Comparison of ENCODE assay signal across 9 cellular contexts in the genomic region with DNA sequence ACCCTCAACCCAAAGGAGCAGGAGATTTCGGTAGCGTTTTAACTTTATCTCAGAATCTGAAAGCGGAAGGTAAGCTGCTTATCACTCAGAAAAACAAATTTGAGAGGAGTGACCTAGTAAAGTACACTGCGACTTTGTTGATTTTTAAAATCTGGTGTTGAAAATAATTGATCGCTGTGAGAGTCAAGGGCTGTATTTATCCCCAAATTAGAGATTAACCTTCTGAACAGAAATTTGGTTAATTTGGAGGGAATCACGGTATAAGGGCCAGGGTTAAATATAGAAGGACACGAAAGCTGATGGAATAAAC. TPM values are rescaled to one million over a fixed set of nuclear protein-coding genes. Genes with fewer than 3 reads are reported as not detected.
A peak's percentile ranks its signal among the peaks of the same experiment; 100 is the strongest.
DNase-seq lines count a peak whose midpoint lies in the region; TF ChIP-seq lines count a peak whose summit lies in the region.
"Had no signal": no experiment of that assay in that cellular context is flagged by ENCODE, and none has a peak within 500 bp of the region (broad histone marks: within the 10 kb centered on the region; RNA-seq: fewer than 3 reads in every experiment).

No MANE protein-coding gene starts in this region.

- CTCF ChIA-PET in HEK293T (lab: Yijun Ruan, JAX): no interaction called here

- no peaks in the 10 kb centered on the region for H3K36me3 Mint-ChIP-seq in activated naive CD8-positive, alpha-beta T cell

- POLR2A ChIA-PET in HEK293T (lab: Yijun Ruan, JAX): no interaction called here

- H3K36me3 ChIP-seq in H7 (replicated peaks; ENCODE audit: control insufficient read depth, insufficient read depth, low read length): no peaks in the 10 kb centered on the region
- no peaks in the 10 kb centered on the region for H3K36me3 ChIP-seq in iPS DF 6.9 (ENCODE audit: control insufficient read depth, insufficient read depth, low read length)

- no peak overlapping the region for H3K27ac Mint-ChIP-seq in activated naive CD8-positive, alpha-beta T cell

- H3K9me3 Mint-ChIP-seq in activated naive CD8-positive, alpha-beta T cell (ENCODE audit: low read depth): no peaks in the 10 kb centered on the region

- H3K4me1 Mint-ChIP-seq in activated naive CD8-positive, alpha-beta T cell (ENCODE audit: low read depth): peaks cover 7% of the 10 kb centered on the region

- no CpG with 5 or more reads among the region's 7 CpGs for WGBS in iPS DF 6.9 (ENCODE audit: insufficient coverage, insufficient read length)

- no peak overlapping the region for H3K27ac ChIP-seq in iPS DF 6.9 (ENCODE audit: low read length)
- peak overlapping the region in 11 of 21 experiments; percentile 5 to 75 (median 41) for H3K27ac ChIP-seq in skin epidermis

- DNase-seq in H7 (no peak), iPS DF 6.9 (ENCODE audit: low read depth, low spot score) (no peak), HEK293T (ENCODE audit: extremely low spot score) (no peak), H4 (ENCODE audit: low spot score) (no peak)
- no peak for DNase-seq in activated naive CD4-positive, alpha-beta T cell (lab: John Stamatoyannopoulos, UW)
- no peak for DNase-seq in activated CD8-positive, alpha-beta memory T cell treated with anti-CD3 and anti-CD28 coated beads, Interleukin-2, amount 50 U/mL, for 48 hours
- DNase-seq: activated CD4-positive, alpha-beta T cell treated with anti-CD3 and anti-CD28 coated beads for 48 hours had no signal

- H3K4me1 ChIP-seq in iPS DF 6.9 (ENCODE audit: control insufficient read depth, insufficient read depth, low read length): no peaks in the 10 kb centered on the region

- H3K27me3 ChIP-seq in H7 (ENCODE audit: control insufficient read depth, insufficient read depth, low read length): peaks cover 2% of the 10 kb centered on the region; the same call in 1 of the 2 replicates
- H3K27me3 ChIP-seq in iPS DF 6.9 (ENCODE audit: control insufficient read depth, insufficient read depth, low read length): no peaks in the 10 kb centered on the region

- H3K4me3 Mint-ChIP-seq in activated naive CD8-positive, alpha-beta T cell: peak overlapping the region; percentile 59

- no peaks in the 10 kb centered on the region for H3K9me3 ChIP-seq in iPS DF 6.9 (ENCODE audit: control insufficient read depth, insufficient read depth, low read length)

- H3K27me3 Mint-ChIP-seq in activated naive CD8-positive, alpha-beta T cell: peaks cover 17% of the 10 kb centered on the region

- H3K4me3 ChIP-seq in H7 (ENCODE audit: insufficient read depth, low read depth, low read length) (0 out of 2 replicates have a peak overlapping the region, but pooled peaks have one; percentile 5), iPS DF 6.9 (ENCODE audit: low read length) (peak overlapping the region; percentile 14; the same call in 1 of the 2 replicates), skin epidermis (peak overlapping the region in 4 of 7 experiments; percentile 9 to 21 (median 14))

TF ChIP-seq in HEK293T, 16 proteins besides CTCF, POLR2A, EP300 and RAD21:
- TF ChIP-seq FOXM1 (IDR thresholded peaks at IDR 0.05; ENCODE audit: borderline replicate concordance) (no peak), FOXA1 (IDR thresholded peaks at IDR 0.05) (no peak), SUZ12 (IDR thresholded peaks at IDR 0.05) (no peak), L3MBTL2 (conservative IDR thresholded peaks at IDR 0.05) (no peak), FOXK2 (IDR thresholded peaks at IDR 0.05) (no peak), ARNT (IDR thresholded peaks at IDR 0.05) (no peak), CTBP1 (IDR thresholded peaks at IDR 0.05; ENCODE audit: borderline replicate concordance) (no peak), TARDBP (IDR thresholded peaks at IDR 0.05) (no peak)
- TF ChIP-seq, protein P1, sequence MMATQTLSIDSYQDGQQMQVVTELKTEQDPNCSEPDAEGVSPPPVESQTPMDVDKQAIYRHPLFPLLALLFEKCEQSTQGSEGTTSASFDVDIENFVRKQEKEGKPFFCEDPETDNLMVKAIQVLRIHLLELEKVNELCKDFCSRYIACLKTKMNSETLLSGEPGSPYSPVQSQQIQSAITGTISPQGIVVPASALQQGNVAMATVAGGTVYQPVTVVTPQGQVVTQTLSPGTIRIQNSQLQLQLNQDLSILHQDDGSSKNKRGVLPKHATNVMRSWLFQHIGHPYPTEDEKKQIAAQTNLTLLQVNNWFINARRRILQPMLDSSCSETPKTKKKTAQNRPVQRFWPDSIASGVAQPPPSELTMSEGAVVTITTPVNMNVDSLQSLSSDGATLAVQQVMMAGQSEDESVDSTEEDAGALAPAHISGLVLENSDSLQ (IDR thresholded peaks at IDR 0.05): no peak

RNA-seq across cellular contexts. Expression of gene CLCN4, which starts 0.2 kb away (rescaled TPM):
- 4.2 and 4.3 TPM in 2 replicates for total RNA-seq in H7 (2014; rRNA removed; shearing (Covaris generic))
- 6.9 TPM in 2 replicates for total RNA-seq in H4 (2014; rRNA removed; shearing (Covaris generic))
